8 cellular contexts compared by ENCODE assay signal in genomic region chr3:70927239-70927638, GRCh38.
"Had no signal": no experiment of that assay in that cellular context is flagged by ENCODE, and none has a peak within 500 bp of the region (broad histone marks: within the 10 kb centered on the region; RNA-seq: fewer than 3 reads in every experiment).

No MANE protein-coding gene starts in this region.

- H3K4me3 Mint-ChIP-seq: GM23338, HFFc6, IgD-negative memory B cell had no signal

- FAIRE-seq: HepG2 had no signal

- H3K4me3 ChIP-seq: GM23338, HAP-1 had no signal

- H3K36me3 Mint-ChIP-seq: IgD-negative memory B cell had no signal

- H3K4me2 ChIP-seq: GM23338 had no signal

- H3K27ac Mint-ChIP-seq: GM23338, HFFc6, IgD-negative memory B cell had no signal

- H3K4me1 Mint-ChIP-seq: GM23338, IgD-negative memory B cell had no signal

- DNase-seq: H7, HFFc6, KBM-7 had no signal

- H3K36me3 ChIP-seq: HAP-1 had no signal

- H3K4me1 ChIP-seq: HAP-1 had no signal

- H3K27ac ChIP-seq: HL-60 had no signal

- H2AFZ ChIP-seq: GM23338 had no signal
